ENCODE assay signal across 13 cellular contexts in genomic region chr3:25768851-25769250, GRCh38. TPM values are rescaled to one million over a fixed set of nuclear protein-coding genes. Genes with fewer than 3 reads are reported as not detected.
DNase-seq lines count a peak whose midpoint lies in the region; ATAC-seq and TF ChIP-seq lines count a peak whose summit lies in the region.
"Had no signal": no experiment of that assay in that cellular context is flagged by ENCODE, and none has a peak within 500 bp of the region (broad histone marks: within the 10 kb centered on the region; RNA-seq: fewer than 3 reads in every experiment).

No MANE protein-coding gene starts in this region.

- peak overlapping the region; percentile 60 for H3K27ac Mint-ChIP-seq in activated CD8-positive, alpha-beta T cell treated with anti-CD3 and anti-CD28 coated beads for 36 hours
- no peak overlapping the region for H3K27ac Mint-ChIP-seq in activated CD8-positive, alpha-beta T cell treated with anti-CD3 and anti-CD28 coated beads, Interleukin-2, amount 10 ng/mL, durations not matched to agents 7 days and 5 days
- H3K27ac Mint-ChIP-seq in activated CD8-positive, alpha-beta memory T cell treated with anti-CD3 and anti-CD28 coated beads, Interleukin-2, amount 10 ng/mL, durations not matched to agents 7 days and 5 days = no peak overlapping the region

- no peaks in the 10 kb centered on the region for H3K9me3 ChIP-seq in esophagus muscularis mucosa

- H3K36me3 ChIP-seq in esophagus muscularis mucosa = peaks cover 0 to 28% (median 13%) of the 10 kb centered on the region in 4 donors
- H3K36me3 ChIP-seq: thoracic aorta had no signal

- CTCF ChIA-PET in activated CD8-positive, alpha-beta T cell treated with anti-CD3 and anti-CD28 coated beads for 36 hours (lab: Charles Lee) = no interaction called here
- CTCF ChIA-PET in activated CD8-positive, alpha-beta T cell treated with anti-CD3 and anti-CD28 coated beads, Interleukin-2, amount 10 ng/mL, durations not matched to agents 7 days and 5 days (lab: Charles Lee) = no interaction called here
- CTCF ChIA-PET in activated CD8-positive, alpha-beta memory T cell treated with anti-CD3 and anti-CD28 coated beads, Interleukin-2, amount 10 ng/mL, durations not matched to agents 7 days and 5 days (lab: Charles Lee) = no interaction called here

- no peak for TF ChIP-seq EP300 in esophagus muscularis mucosa (IDR thresholded peaks at IDR 0.05)

- DNase-seq in activated CD8-positive, alpha-beta T cell treated with anti-CD3 and anti-CD28 coated beads for 36 hours = no peak
- DNase-seq in activated CD8-positive, alpha-beta T cell treated with anti-CD3 and anti-CD28 coated beads, Interleukin-2, amount 10 ng/mL, durations not matched to agents 7 days and 5 days = no peak
- no peak for DNase-seq in esophagus muscularis mucosa (ENCODE audit: extremely low spot score)
- no peak for DNase-seq in activated naive CD4-positive, alpha-beta T cell (lab: John Stamatoyannopoulos, UW)
- no peak for DNase-seq in NCI-H2081 (lab: John Stamatoyannopoulos, UW)
- no peak for DNase-seq in activated CD8-positive, alpha-beta memory T cell treated with anti-CD3 and anti-CD28 coated beads, Interleukin-2, amount 10 ng/mL, durations not matched to agents 7 days and 5 days
- DNase-seq: left colon, NCI-H1436, nucleus accumbens had no signal

- ATAC-seq in activated CD8-positive, alpha-beta T cell treated with anti-CD3 and anti-CD28 coated beads for 36 hours = no peak
- no peak for ATAC-seq in activated CD8-positive, alpha-beta T cell treated with anti-CD3 and anti-CD28 coated beads, Interleukin-2, amount 10 ng/mL, durations not matched to agents 7 days and 5 days
- ATAC-seq in HG02623 (IDR thresholded peaks at IDR 0.05; ENCODE audit: unreplicated experiment) = peak; percentile 81
- ATAC-seq in HG03432 (IDR thresholded peaks at IDR 0.05; ENCODE audit: unreplicated experiment) = peak; percentile 96
- ATAC-seq in activated CD8-positive, alpha-beta memory T cell treated with anti-CD3 and anti-CD28 coated beads, Interleukin-2, amount 10 ng/mL, durations not matched to agents 7 days and 5 days = no peak
- ATAC-seq: A549, left colon had no signal

- TF ChIP-seq CTCF in activated CD8-positive, alpha-beta T cell treated with anti-CD3 and anti-CD28 coated beads for 36 hours (IDR thresholded peaks at IDR 0.05) = no peak
- no peak for TF ChIP-seq CTCF in esophagus muscularis mucosa (IDR thresholded peaks at IDR 0.05)

- H3K4me1 ChIP-seq in esophagus muscularis mucosa = no peaks in the 10 kb centered on the region
- H3K4me1 ChIP-seq: A549 had no signal

- H3K4me1 Mint-ChIP-seq in activated CD8-positive, alpha-beta T cell treated with anti-CD3 and anti-CD28 coated beads for 36 hours (ENCODE audit: low read depth) = peaks cover 30% of the 10 kb centered on the region
- H3K4me1 Mint-ChIP-seq in activated CD8-positive, alpha-beta T cell treated with anti-CD3 and anti-CD28 coated beads, Interleukin-2, amount 10 ng/mL, durations not matched to agents 7 days and 5 days (ENCODE audit: low read depth) = peaks cover 5% of the 10 kb centered on the region
- peaks cover 4% of the 10 kb centered on the region for H3K4me1 Mint-ChIP-seq in activated CD8-positive, alpha-beta memory T cell treated with anti-CD3 and anti-CD28 coated beads, Interleukin-2, amount 10 ng/mL, durations not matched to agents 7 days and 5 days

- H3K27me3 ChIP-seq in esophagus muscularis mucosa = no peaks in the 10 kb centered on the region

- WGBS in esophagus muscularis mucosa = 93% methylated on average over 6 of the region's 6 CpGs

- H3K36me3 Mint-ChIP-seq in activated CD8-positive, alpha-beta T cell treated with anti-CD3 and anti-CD28 coated beads for 36 hours (ENCODE audit: low read depth) = peaks cover 70% of the 10 kb centered on the region
- H3K36me3 Mint-ChIP-seq in activated CD8-positive, alpha-beta T cell treated with anti-CD3 and anti-CD28 coated beads, Interleukin-2, amount 10 ng/mL, durations not matched to agents 7 days and 5 days (ENCODE audit: low read depth) = peaks cover 70% of the 10 kb centered on the region
- peaks cover 68% of the 10 kb centered on the region for H3K36me3 Mint-ChIP-seq in activated CD8-positive, alpha-beta memory T cell treated with anti-CD3 and anti-CD28 coated beads, Interleukin-2, amount 10 ng/mL, durations not matched to agents 7 days and 5 days

- intact Hi-C loops in activated CD8-positive, alpha-beta T cell treated with anti-CD3 and anti-CD28 coated beads for 36 hours (cut with micrococcal nuclease) = no loop called here
- intact Hi-C loops in esophagus muscularis mucosa (cut with DNase I) = no loop called here

- POLR2A ChIA-PET in activated CD8-positive, alpha-beta T cell treated with anti-CD3 and anti-CD28 coated beads for 36 hours (lab: Charles Lee) = interaction anchor here (0.8 kb wide), 1 partner anchor 11 kb away, joined by 3 read pairs; no protein-coding TSS in a partner anchor
- POLR2A ChIA-PET in activated CD8-positive, alpha-beta T cell treated with anti-CD3 and anti-CD28 coated beads, Interleukin-2, amount 10 ng/mL, durations not matched to agents 7 days and 5 days (lab: Charles Lee) = no interaction called here

- no peaks in the 10 kb centered on the region for H3K27me3 Mint-ChIP-seq in activated CD8-positive, alpha-beta T cell treated with anti-CD3 and anti-CD28 coated beads for 36 hours
- no peaks in the 10 kb centered on the region for H3K27me3 Mint-ChIP-seq in activated CD8-positive, alpha-beta T cell treated with anti-CD3 and anti-CD28 coated beads, Interleukin-2, amount 10 ng/mL, durations not matched to agents 7 days and 5 days (ENCODE audit: low read depth)
- H3K27me3 Mint-ChIP-seq in activated CD8-positive, alpha-beta memory T cell treated with anti-CD3 and anti-CD28 coated beads, Interleukin-2, amount 10 ng/mL, durations not matched to agents 7 days and 5 days = no peaks in the 10 kb centered on the region

- H3K4me3 Mint-ChIP-seq in activated CD8-positive, alpha-beta T cell treated with anti-CD3 and anti-CD28 coated beads for 36 hours = no peak overlapping the region
- no peak overlapping the region for H3K4me3 Mint-ChIP-seq in activated CD8-positive, alpha-beta T cell treated with anti-CD3 and anti-CD28 coated beads, Interleukin-2, amount 10 ng/mL, durations not matched to agents 7 days and 5 days
- H3K4me3 Mint-ChIP-seq in activated CD8-positive, alpha-beta memory T cell treated with anti-CD3 and anti-CD28 coated beads, Interleukin-2, amount 10 ng/mL, durations not matched to agents 7 days and 5 days = no peak overlapping the region

- H3K4me3 ChIP-seq in esophagus muscularis mucosa = no peak overlapping the region
- H3K4me3 ChIP-seq: A549, thoracic aorta had no signal

- H3K27ac ChIP-seq in esophagus muscularis mucosa (replicated peaks in 1 of 4) = no peak overlapping the region
- H3K27ac ChIP-seq: A549, thoracic aorta had no signal

- peaks cover 13% of the 10 kb centered on the region for H3K9me3 Mint-ChIP-seq in activated CD8-positive, alpha-beta T cell treated with anti-CD3 and anti-CD28 coated beads for 36 hours
- H3K9me3 Mint-ChIP-seq in activated CD8-positive, alpha-beta T cell treated with anti-CD3 and anti-CD28 coated beads, Interleukin-2, amount 10 ng/mL, durations not matched to agents 7 days and 5 days (ENCODE audit: insufficient read depth) = peaks cover 20% of the 10 kb centered on the region
- peaks cover 13% of the 10 kb centered on the region for H3K9me3 Mint-ChIP-seq in activated CD8-positive, alpha-beta memory T cell treated with anti-CD3 and anti-CD28 coated beads, Interleukin-2, amount 10 ng/mL, durations not matched to agents 7 days and 5 days (ENCODE audit: low read depth)

- TF ChIP-seq POLR2A in esophagus muscularis mucosa (IDR thresholded peaks at IDR 0.05; ENCODE audit: low read depth) = no peak

RNA-seq across cellular contexts. Expression of gene NGLY1, which starts 14.4 kb away (rescaled TPM):
- total RNA-seq in activated CD8-positive, alpha-beta T cell treated with anti-CD3 and anti-CD28 coated beads for 36 hours = 100 to 1,000 TPM; 142 to 146 TPM
- total RNA-seq in activated CD8-positive, alpha-beta T cell treated with anti-CD3 and anti-CD28 coated beads, Interleukin-2, amount 10 ng/mL, durations not matched to agents 7 days and 5 days = 10 to 100 TPM; 64.3 to 65.6 TPM
- 10 to 100 TPM; 21.2 to 25.7 (median 23.3) TPM for total RNA-seq in esophagus muscularis mucosa
- total RNA-seq in activated CD8-positive, alpha-beta memory T cell treated with anti-CD3 and anti-CD28 coated beads, Interleukin-2, amount 10 ng/mL, durations not matched to agents 7 days and 5 days = 10 to 100 TPM; 41.2 to 70.0 TPM

RNA-seq across cellular contexts. Expression of gene OXSM, which starts 21.0 kb away (rescaled TPM):
- 10 to 100 TPM; 18.8 to 20.9 TPM for total RNA-seq in activated CD8-positive, alpha-beta T cell treated with anti-CD3 and anti-CD28 coated beads for 36 hours
- 10 to 100 TPM; 13.0 to 14.5 TPM for total RNA-seq in activated CD8-positive, alpha-beta T cell treated with anti-CD3 and anti-CD28 coated beads, Interleukin-2, amount 10 ng/mL, durations not matched to agents 7 days and 5 days
- total RNA-seq in esophagus muscularis mucosa = 1 to 10 TPM; 5.1 to 8.2 (median 7.3) TPM
- total RNA-seq in activated CD8-positive, alpha-beta memory T cell treated with anti-CD3 and anti-CD28 coated beads, Interleukin-2, amount 10 ng/mL, durations not matched to agents 7 days and 5 days = 10 to 100 TPM; 10.7 to 12.0 TPM

Comparison
In these comparisons a context has a peak if more than half of its experiments do, and no peak if none do; other contexts are left out.
1. ATAC-seq: peak in HG02623 (single experiment) and HG03432 (single experiment); none in activated CD8-positive, alpha-beta T cell treated with anti-CD3 and anti-CD28 coated beads for 36 hours (single experiment), activated CD8-positive, alpha-beta T cell treated with anti-CD3 and anti-CD28 coated beads, Interleukin-2, amount 10 ng/mL, durations not matched to agents 7 days and 5 days (single experiment) and activated CD8-positive, alpha-beta memory T cell treated with anti-CD3 and anti-CD28 coated beads, Interleukin-2, amount 10 ng/mL, durations not matched to agents 7 days and 5 days (single experiment).